ENCODE assay signal across 1 cellular context in genomic region chr14:73785336-73785833, GRCh38.
TF ChIP-seq lines count a peak whose summit lies in the region.

No MANE protein-coding gene starts in this region.

TF ChIP-seq in HEK293, 187 proteins besides CTCF, POLR2A, EP300 and RAD21 (continued from another document):
- TF ChIP-seq HIC1 (tag by site-specific recombination; IDR thresholded peaks at IDR 0.05) (no peak), ZNF837 (tag by site-specific recombination; IDR thresholded peaks at IDR 0.05) (no peak), ZBTB6 (tag by site-specific recombination; IDR thresholded peaks at IDR 0.05) (no peak), ZSCAN18 (tag by site-specific recombination; IDR thresholded peaks at IDR 0.05) (no peak), ZNF639 (tag by site-specific recombination; IDR thresholded peaks at IDR 0.05) (no peak), ZNF37A (tag by site-specific recombination; IDR thresholded peaks at IDR 0.05) (no peak), ZNF10 (tag by site-specific recombination; IDR thresholded peaks at IDR 0.05) (no peak), ZNF311 (tag by site-specific recombination; IDR thresholded peaks at IDR 0.05; ENCODE audit: borderline replicate concordance) (no peak), ZNF621 (tag by site-specific recombination; IDR thresholded peaks at IDR 0.05) (no peak), ZNF24 (tag by site-specific recombination; IDR thresholded peaks at IDR 0.05) (no peak), HOXA7 (CRISPR knock-in tag; IDR thresholded peaks at IDR 0.05; ENCODE audit: borderline replicate concordance) (no peak), OVOL3 (tag by site-specific recombination; IDR thresholded peaks at IDR 0.05) (no peak), ZNF514 (tag by site-specific recombination; IDR thresholded peaks at IDR 0.05) (no peak), ZNF155 (tag by site-specific recombination; IDR thresholded peaks at IDR 0.05) (no peak), ZNF707 (tag by site-specific recombination; IDR thresholded peaks at IDR 0.05) (no peak), ZFP3 (tag by site-specific recombination; IDR thresholded peaks at IDR 0.05; ENCODE audit: low read depth) (no peak), ZBTB8A (tag by site-specific recombination; IDR thresholded peaks at IDR 0.05) (no peak), ZNF521 (tag by site-specific recombination; IDR thresholded peaks at IDR 0.05) (no peak), ZNF561 (tag by site-specific recombination; IDR thresholded peaks at IDR 0.05; ENCODE audit: borderline replicate concordance) (no peak), BCL11A (tag by site-specific recombination; IDR thresholded peaks at IDR 0.05; ENCODE audit: low read depth) (no peak), INSM2 (tag by site-specific recombination; IDR thresholded peaks at IDR 0.05) (no peak), ZNF654 (tag by site-specific recombination; IDR thresholded peaks at IDR 0.05; ENCODE audit: low read depth) (no peak), PRDM1 (tag by site-specific recombination; IDR thresholded peaks at IDR 0.05) (peak; percentile 83), REPIN1 (tag by site-specific recombination; IDR thresholded peaks at IDR 0.05; ENCODE audit: low read depth) (no peak), YY2 (tag by site-specific recombination; IDR thresholded peaks at IDR 0.05) (no peak), ZNF658 (tag by site-specific recombination; IDR thresholded peaks at IDR 0.05) (no peak), KLF7 (tag by site-specific recombination; IDR thresholded peaks at IDR 0.05; ENCODE audit: borderline replicate concordance) (no peak), KLF10 (tag by site-specific recombination; IDR thresholded peaks at IDR 0.05) (0 out of 2 replicates have a peak, but pooled peaks have one; percentile 45), HOXD13 (CRISPR knock-in tag; IDR thresholded peaks at IDR 0.05; ENCODE audit: borderline replicate concordance) (no peak), ZNF280C (tag by site-specific recombination; IDR thresholded peaks at IDR 0.05) (no peak), ZNF157 (tag by site-specific recombination; IDR thresholded peaks at IDR 0.05) (no peak), ZNF558 (tag by site-specific recombination; IDR thresholded peaks at IDR 0.05) (no peak), HOXC10 (CRISPR knock-in tag; IDR thresholded peaks at IDR 0.05) (no peak), IKZF3 (tag by site-specific recombination; IDR thresholded peaks at IDR 0.05) (no peak), SETDB1 (IDR thresholded peaks at IDR 0.05; ENCODE audit: insufficient read length, low read length) (no peak), ZNF223 (tag by site-specific recombination; IDR thresholded peaks at IDR 0.05) (no peak), ZNF214 (tag by site-specific recombination; IDR thresholded peaks at IDR 0.05; ENCODE audit: borderline replicate concordance) (no peak), ZNF76 (tag by site-specific recombination; IDR thresholded peaks at IDR 0.05; ENCODE audit: borderline replicate concordance, low read depth) (0 out of 2 replicates have a peak, but pooled peaks have one; percentile 1), ZIC2 (tag by site-specific recombination; IDR thresholded peaks at IDR 0.05) (peak; percentile 18; the same call in 1 of the 2 replicates), MEIS1 (CRISPR knock-in tag; IDR thresholded peaks at IDR 0.05; ENCODE audit: borderline replicate concordance) (no peak), ZNF302 (tag by site-specific recombination; IDR thresholded peaks at IDR 0.05; ENCODE audit: low read depth) (no peak), KLF16 (tag by site-specific recombination; IDR thresholded peaks at IDR 0.05) (no peak), ZNF26 (tag by site-specific recombination; IDR thresholded peaks at IDR 0.05) (no peak), WT1 (tag by site-specific recombination; IDR thresholded peaks at IDR 0.05) (0 out of 2 replicates have a peak, but pooled peaks have one; percentile 32), GFI1B (tag by site-specific recombination; IDR thresholded peaks at IDR 0.05) (no peak), ZNF704 (tag by site-specific recombination; IDR thresholded peaks at IDR 0.05) (no peak), ZNF324 (tag by site-specific recombination; IDR thresholded peaks at IDR 0.05) (no peak), ZNF175 (tag by site-specific recombination; IDR thresholded peaks at IDR 0.05) (no peak), ZNF239 (tag by site-specific recombination; IDR thresholded peaks at IDR 0.05) (no peak), KLF8 (tag by site-specific recombination; IDR thresholded peaks at IDR 0.05) (no peak), ZSCAN5A (tag by site-specific recombination; IDR thresholded peaks at IDR 0.05) (no peak), ZNF623 (tag by site-specific recombination; IDR thresholded peaks at IDR 0.05) (no peak), GLIS2 (tag by site-specific recombination; IDR thresholded peaks at IDR 0.05) (no peak), ZNF18 (tag by site-specific recombination; IDR thresholded peaks at IDR 0.05) (no peak), ZNF23 (tag by site-specific recombination; IDR thresholded peaks at IDR 0.05; ENCODE audit: borderline replicate concordance) (no peak), ZNF600 (tag by site-specific recombination; IDR thresholded peaks at IDR 0.05) (peak; percentile 69)
